In the genomic region with DNA sequence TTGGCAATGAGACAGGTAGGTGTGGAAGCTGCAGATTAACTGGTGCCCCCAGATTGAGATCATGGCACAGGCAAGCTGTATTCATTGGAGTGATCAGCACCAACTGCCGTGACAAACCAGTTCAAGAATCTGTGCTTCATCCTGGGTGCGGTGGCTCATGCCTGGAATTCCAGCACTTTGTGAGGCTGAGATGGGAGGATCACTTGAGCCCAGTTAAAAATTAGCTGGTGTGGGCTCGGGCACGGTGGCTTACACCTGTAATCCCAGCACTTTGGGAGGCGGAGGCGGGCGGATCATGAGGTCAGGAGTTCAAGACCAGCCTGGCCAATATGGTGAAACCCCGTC, we compare ENCODE assay signal across 8 cellular contexts. TPM values are rescaled to one million over a fixed set of nuclear protein-coding genes. Genes with fewer than 3 reads are reported as not detected.
A peak's percentile ranks its signal among the peaks of the same experiment; 100 is the strongest.
DNase-seq lines count a peak whose midpoint lies in the region; ATAC-seq, FAIRE-seq and TF ChIP-seq lines count a peak whose summit lies in the region.
"Not testable (repeated sequence)": the region's sequence is repeated elsewhere in the genome, so short reads cannot be mapped to it uniquely, and the experiment has no call there.

No MANE protein-coding gene starts in this region.

- not testable (repeated sequence) for H3K27me3 Mint-ChIP-seq in activated naive CD4-positive, alpha-beta T cell treated with anti-CD3 and anti-CD28 coated beads for 36 hours (ENCODE audit: low read depth)

- not testable (repeated sequence) for TF ChIP-seq RAD21 in A549 (conservative IDR thresholded peaks at IDR 0.05 in 1 of 2, IDR thresholded peaks at IDR 0.05 in 1 of 2)

- H3K9me3 ChIP-seq in A549; duodenal mucosa (ENCODE audit: control insufficient read depth in 1 of 2, low read length in 2 of 2); heart right ventricle; mesodermal cell (ENCODE audit: control insufficient read depth, low read length): not testable (repeated sequence)

- H3K4me1 ChIP-seq in A549, result peaks cover 61% of the 10 kb centered on the region
- H3K4me1 ChIP-seq in duodenal mucosa (ENCODE audit: control insufficient read depth in 1 of 2, insufficient read depth in 2 of 2, low read length in 2 of 2), result peaks cover 45 to 57% of the 10 kb centered on the region in 2 donors
- H3K4me1 ChIP-seq in heart right ventricle, result peaks cover 6 to 75% (median 47%) of the 10 kb centered on the region in 9 donors
- peaks cover 28% of the 10 kb centered on the region for H3K4me1 ChIP-seq in mesodermal cell (ENCODE audit: control insufficient read depth, insufficient read depth, low read length, poor library complexity, severe bottlenecking)

- H3K9me3 Mint-ChIP-seq in activated naive CD4-positive, alpha-beta T cell treated with anti-CD3 and anti-CD28 coated beads for 36 hours, result not testable (repeated sequence)

- peaks cover 28 to 45% of the 10 kb centered on the region in 2 donors for H3K36me3 ChIP-seq in duodenal mucosa (ENCODE audit: control insufficient read depth in 1 of 2, insufficient read depth in 2 of 2, low read length in 2 of 2)
- peaks cover 0 to 100% (median 62%) of the 10 kb centered on the region in 9 donors for H3K36me3 ChIP-seq in heart right ventricle
- peaks cover 36% of the 10 kb centered on the region for H3K36me3 ChIP-seq in mesodermal cell (ENCODE audit: control insufficient read depth, insufficient read depth, low read length)

- H3K27ac ChIP-seq in A549, result peak overlapping the region; percentile 95 to 96
- peak overlapping the region; percentile 91 for H3K27ac ChIP-seq in RWPE1
- H3K27ac ChIP-seq in duodenal mucosa (ENCODE audit: low read depth, low read length), result peak overlapping the region; percentile 64
- peak overlapping the region in 6 of 10 donors; percentile 23 to 94 (median 68) for H3K27ac ChIP-seq in heart right ventricle
- H3K27ac ChIP-seq in mesodermal cell (ENCODE audit: low read depth, low read length, severe bottlenecking), result peak overlapping the region; percentile 89
- H3K27ac ChIP-seq in skin epidermis, result peak overlapping the region in 15 of 21 experiments; percentile 0 to 88 (median 62)

- H3K27me3 ChIP-seq in duodenal mucosa (ENCODE audit: control insufficient read depth in 1 of 2, insufficient read depth in 2 of 2, low read length in 2 of 2); heart right ventricle: not testable (repeated sequence)

- H3K4me3 Mint-ChIP-seq in activated naive CD4-positive, alpha-beta T cell treated with anti-CD3 and anti-CD28 coated beads for 36 hours, result not testable (repeated sequence)

- CTCF ChIA-PET in A549 (lab: Yijun Ruan, JAX) (interaction anchor here (0.9 to 6.7 kb wide), 5 partner anchors 9 to 38 kb away, joined by 4 to 46 read pairs (median 6); no protein-coding TSS in a partner anchor), RWPE1 (lab: Yijun Ruan, JAX) (interaction anchor here (0.6 to 0.8 kb wide), 2 partner anchors 33 to 208 kb away, joined by 3 read pairs; no protein-coding TSS in a partner anchor)
- CTCF ChIA-PET in activated naive CD4-positive, alpha-beta T cell treated with anti-CD3 and anti-CD28 coated beads for 36 hours (lab: Charles Lee), result interaction anchor here (0.7 to 0.8 kb wide), 3 partner anchors 8 to 248 kb away, joined by 3 to 4 read pairs (median 3); no protein-coding TSS in a partner anchor

- TF ChIP-seq CTCF in A549 (IDR thresholded peaks at IDR 0.05); RWPE1 (conservative IDR thresholded peaks at IDR 0.05; ENCODE audit: low read depth); heart right ventricle (IDR thresholded peaks at IDR 0.05): not testable (repeated sequence)

- POLR2A ChIA-PET in A549 (lab: Yijun Ruan, JAX), result interaction anchor here (0.7 to 4.8 kb wide), 4 partner anchors 21 to 285 kb away, joined by 3 to 39 read pairs (median 3); a partner anchor contains a TSS
- POLR2A ChIA-PET in RWPE1 (lab: Yijun Ruan, JAX; ENCODE audit: low non-redundant PET), result not testable (repeated sequence)

- intact Hi-C loops in activated naive CD4-positive, alpha-beta T cell treated with anti-CD3 and anti-CD28 coated beads for 36 hours (cut with micrococcal nuclease), result not testable (repeated sequence)
- intact Hi-C loops in heart right ventricle (cut with DNase I), result loop anchor here in 4 of 10 donors (10.0 kb wide), 2 partner anchors 75 to 185 kb away; a partner anchor contains a TSS

- peak overlapping the region; percentile 92 for H3K4me2 ChIP-seq in A549

- H3K36me3 Mint-ChIP-seq in activated naive CD4-positive, alpha-beta T cell treated with anti-CD3 and anti-CD28 coated beads for 36 hours (ENCODE audit: low read depth), result peaks cover 41% of the 10 kb centered on the region

- peak overlapping the region; percentile 32; the same call in 2 of the 3 replicates for H3K4me3 ChIP-seq in A549
- not testable (repeated sequence) for H3K4me3 ChIP-seq in duodenal mucosa (ENCODE audit: low read depth in 1 of 2, low read length in 2 of 2); heart right ventricle; mesodermal cell (ENCODE audit: extremely low read depth, insufficient read depth, low read length, poor library complexity, severe bottlenecking); skin epidermis

- peak; percentile 74 to 83 for ATAC-seq in A549
- not testable (repeated sequence) for ATAC-seq in heart right ventricle

- FAIRE-seq in A549 (lab: Jason Lieb, UNC), result not testable (repeated sequence)

- peak in 1 of 2 experiments; percentile 66; a peak in 2 of 5 replicates for TF ChIP-seq EP300 in A549 (IDR thresholded peaks at IDR 0.05)

- peak; percentile 40 to 92 for DNase-seq in A549 (ENCODE audit: low read depth in 1 of 2, low spot score in 1 of 2)
- peak; percentile 78 for DNase-seq in HCEC 1CT
- peak; percentile 55 for DNase-seq in RWPE1 (ENCODE audit: low spot score)
- DNase-seq in activated naive CD4-positive, alpha-beta T cell treated with anti-CD3 and anti-CD28 coated beads for 36 hours; heart right ventricle: not testable (repeated sequence)

- WGBS in A549 (ENCODE audit: missing lambda C conversion rate), result 6% methylated on average over 8 of the region's 8 CpGs
- 88 to 96% methylated on average over 8 of the region's 8 CpGs for WGBS in heart right ventricle, 2 donors
- WGBS in mesodermal cell (ENCODE audit: insufficient coverage in 2 of 2), 2 experiments, result 94% methylated on average over 4 to 6 of the region's 8 CpGs

- not testable (repeated sequence) for TF ChIP-seq POLR2A in A549 (IDR thresholded peaks at IDR 0.05; ENCODE audit: low read length)

- H3K9ac ChIP-seq in duodenal mucosa (ENCODE audit: low read depth in 1 of 2, low read length in 2 of 2), result peak overlapping the region; percentile 28 to 58

- H3K4me1 Mint-ChIP-seq in activated naive CD4-positive, alpha-beta T cell treated with anti-CD3 and anti-CD28 coated beads for 36 hours (ENCODE audit: low read depth), result peaks cover 38% of the 10 kb centered on the region

- peak overlapping the region; percentile 50 for H3K27ac Mint-ChIP-seq in activated naive CD4-positive, alpha-beta T cell treated with anti-CD3 and anti-CD28 coated beads for 36 hours

TF ChIP-seq in A549, 52 proteins besides CTCF, POLR2A, EP300 and RAD21:
- TF ChIP-seq CEBPB (IDR thresholded peaks at IDR 0.05), result 0 out of 4 replicates have a peak, but pooled peaks of 1 of the 2 experiments have one; percentile 6
- TF ChIP-seq RARB (CRISPR knock-in tag; IDR thresholded peaks at IDR 0.05), result peak; percentile 32; the same call in 1 of the 2 replicates
- TF ChIP-seq GATA3 (IDR thresholded peaks at IDR 0.05; ENCODE audit: borderline replicate concordance), result peak; percentile 87; the same call in 1 of the 2 replicates
- not testable (repeated sequence) for TF ChIP-seq FOSL2 (IDR thresholded peaks at IDR 0.05)
- TF ChIP-seq FOSL2 (CRISPR knock-in tag; IDR thresholded peaks at IDR 0.05), result peak; percentile 51
- TF ChIP-seq HOXB13 (CRISPR knock-in tag; IDR thresholded peaks at IDR 0.05; ENCODE audit: low read depth), result 0 out of 2 replicates have a peak, but pooled peaks have one; percentile 27
- TF ChIP-seq, protein P1, sequence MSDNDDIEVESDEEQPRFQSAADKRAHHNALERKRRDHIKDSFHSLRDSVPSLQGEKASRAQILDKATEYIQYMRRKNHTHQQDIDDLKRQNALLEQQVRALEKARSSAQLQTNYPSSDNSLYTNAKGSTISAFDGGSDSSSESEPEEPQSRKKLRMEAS (IDR thresholded peaks at IDR 0.05), result peak; percentile 68; the same call in 1 of the 2 replicates
- TF ChIP-seq JUN (IDR thresholded peaks at IDR 0.05), result peak in 1 of 2 experiments; percentile 52; a peak in 2 of 5 replicates

RNA-seq across cellular contexts. Expression of a gene that starts 33.1 kb away (rescaled TPM):
- 6.5 and 6.8 TPM in 2 replicates for polyA plus RNA-seq in A549 (2011; rRNA removed)
- 1.5 and 1.8 TPM in 2 replicates for polyA plus RNA-seq in A549 (2012; cell fraction: cytosol; rRNA removed)
- polyA plus RNA-seq in A549 (2012; cell fraction: nucleus; rRNA removed), result 1.2 and 2.2 TPM in 2 replicates
- polyA plus RNA-seq in A549 (2017; fragmentation: RNase III; extraction: RNeasy Plus Mini Kit Qiagen cat#74134 plus additional on column Dnase treatment), result 2.6 to 3.0 TPM (median 2.8 TPM) in 3 replicates
- polyA minus RNA-seq in A549 (2011; rRNA and poly(A)+ RNA removed), result 9.6 and 10.5 TPM in 2 replicates
- 10 to 100 TPM; 22.0 to 22.1 TPM for total RNA-seq in activated naive CD4-positive, alpha-beta T cell treated with anti-CD3 and anti-CD28 coated beads for 36 hours
- 10 to 100 TPM in 1 of 10 donors, 1 to 10 TPM in 9; 4.6 to 13.2 (median 5.6) TPM for total RNA-seq in heart right ventricle
- polyA plus RNA-seq in heart right ventricle, result 1 to 10 TPM; 2.0 to 5.9 TPM
- polyA plus RNA-seq in mesodermal cell (2013, experiment 1 of 2), result 6.2 TPM
- 4.9 TPM for polyA plus RNA-seq in mesodermal cell (2013, experiment 2 of 2)

RNA-seq across cellular contexts. Expression of a gene that starts 33.8 kb away (rescaled TPM):
- polyA plus RNA-seq in A549 (2011; rRNA removed), result 64.0 and 89.4 TPM in 2 replicates
- polyA plus RNA-seq in A549 (2012; cell fraction: cytosol; rRNA removed), result 41.6 and 47.7 TPM in 2 replicates
- 44.8 and 63.7 TPM in 2 replicates for polyA plus RNA-seq in A549 (2012; cell fraction: nucleus; rRNA removed)
- 56.5 to 64.0 TPM (median 56.5 TPM) in 3 replicates for polyA plus RNA-seq in A549 (2017; fragmentation: RNase III; extraction: RNeasy Plus Mini Kit Qiagen cat#74134 plus additional on column Dnase treatment)
- polyA minus RNA-seq in A549 (2011; rRNA and poly(A)+ RNA removed), result 65.7 and 70.3 TPM in 2 replicates
- 100 to 1,000 TPM; 214 to 222 TPM for total RNA-seq in activated naive CD4-positive, alpha-beta T cell treated with anti-CD3 and anti-CD28 coated beads for 36 hours
- total RNA-seq in heart right ventricle, result 100 to 1,000 TPM; 171 to 257 (median 212) TPM
- 100 to 1,000 TPM in 1 of 2 donors, 10 to 100 TPM in 1; 91.5 to 164 TPM for polyA plus RNA-seq in heart right ventricle
- polyA plus RNA-seq in mesodermal cell (2013, experiment 1 of 2), result 58.5 TPM
- polyA plus RNA-seq in mesodermal cell (2013, experiment 2 of 2), result 42.6 TPM
